ENCODE assay signal across 15 cellular contexts in the genomic region with DNA sequence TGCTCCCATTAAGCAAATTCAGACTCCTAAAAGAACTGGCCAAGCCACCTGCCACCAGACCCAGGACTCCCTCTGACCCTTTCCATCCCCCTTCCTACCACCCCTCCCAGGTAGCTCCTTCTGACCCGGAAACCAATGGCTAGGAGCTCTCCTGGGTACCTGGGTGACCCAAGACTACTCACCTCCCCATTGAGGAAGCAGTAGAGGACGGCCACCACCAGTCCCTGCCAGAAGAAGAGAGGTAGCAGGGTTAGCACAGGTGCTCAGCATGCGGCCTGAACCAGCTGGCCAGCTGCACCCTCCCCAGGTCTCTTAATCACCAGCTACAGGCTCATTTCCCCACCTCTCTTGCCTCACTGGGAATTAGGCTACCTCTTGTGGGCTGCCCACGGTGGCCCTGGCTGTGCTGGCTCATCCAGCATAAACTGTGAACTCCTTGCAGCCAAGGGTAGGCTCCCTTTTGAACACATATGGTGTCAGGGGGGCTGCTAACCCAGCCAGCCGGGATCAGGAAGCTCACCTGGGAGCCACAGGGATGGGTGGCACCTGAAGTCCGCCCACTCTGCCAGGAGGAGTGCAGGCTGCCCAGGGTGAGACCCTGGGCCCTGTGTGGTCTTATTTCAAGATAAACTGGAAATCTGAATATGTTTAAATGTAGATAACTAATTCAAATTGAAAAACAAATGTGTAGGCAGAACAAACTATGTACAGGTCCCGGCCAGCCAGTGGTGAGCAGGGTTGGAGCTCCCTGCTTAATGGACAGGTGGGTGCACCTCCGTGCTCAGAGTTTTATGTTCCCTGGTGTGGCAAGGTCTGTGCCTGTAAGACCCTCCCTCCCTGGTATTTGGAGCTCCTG. TPM values are rescaled to one million over a fixed set of nuclear protein-coding genes. Genes with fewer than 3 reads are reported as not detected.
DNase-seq lines count a peak whose midpoint lies in the region; ATAC-seq and TF ChIP-seq lines count a peak whose summit lies in the region.
"Had no signal": no experiment of that assay in that cellular context is flagged by ENCODE, and none has a peak within 500 bp of the region (broad histone marks: within the 10 kb centered on the region; RNA-seq: fewer than 3 reads in every experiment).

No MANE protein-coding gene starts in this region.

- H3K4me3 ChIP-seq in left lung: no peak overlapping the region
- H3K4me3 ChIP-seq in parathyroid adenoma (ENCODE audit: low read depth, low read length): no peak overlapping the region
- H3K4me3 ChIP-seq: BLaER1, GM12878, K562 had no signal

- H3K27ac ChIP-seq in left lung (peak overlapping the region in 1 of 2 donors; percentile 23), parathyroid adenoma (peak overlapping the region; percentile 81)
- H3K27ac ChIP-seq: BLaER1 had no signal

- no peak overlapping the region for H2AFZ ChIP-seq in parathyroid adenoma

- no peak overlapping the region for H3K4me2 ChIP-seq in parathyroid adenoma (ENCODE audit: low read length)
- H3K4me2 ChIP-seq: BLaER1 had no signal

- no peak overlapping the region for H3K9ac ChIP-seq in parathyroid adenoma
- H3K9ac ChIP-seq: BLaER1 had no signal

- H3K9me3 ChIP-seq in left lung (no peaks in the 10 kb centered on the region), parathyroid adenoma (ENCODE audit: control insufficient read depth, low read length) (no peaks in the 10 kb centered on the region)

- H3K27me3 ChIP-seq in left lung: no peaks in the 10 kb centered on the region
- H3K27me3 ChIP-seq in parathyroid adenoma (ENCODE audit: control insufficient read depth, insufficient read depth, low read length): no peaks in the 10 kb centered on the region
- H3K27me3 ChIP-seq: BLaER1 had no signal

- H3K4me1 ChIP-seq in left lung (peaks cover 0 to 6% of the 10 kb centered on the region in 2 donors), parathyroid adenoma (peaks cover 40% of the 10 kb centered on the region)

- peak; percentile 58 for DNase-seq in activated effector memory CD4-positive, alpha-beta T cell treated with anti-CD3 and anti-CD28 coated beads, Interleukin-2, amount 50 U/mL, for 16 hours
- no peak for DNase-seq in activated effector memory CD4-positive, alpha-beta T cell treated with Interleukin-2 at 50 U/mL for 16 hours
- no peak for DNase-seq in left lung
- DNase-seq in DMS53 treated with DMSO at 0.1 percent for 48 hours (lab: John Stamatoyannopoulos, UW; ENCODE audit: unreplicated experiment): no peak
- DNase-seq: CD8-positive, alpha-beta memory T cell; GDM1; NCI-H2029 treated with DMSO at 0.1 percent for 48 hours; NCI-H510A; Right ventricle myocardium superior had no signal

- no peak for TF ChIP-seq CTCF in left lung (IDR thresholded peaks at IDR 0.05)
- no peak for TF ChIP-seq CTCF in parathyroid adenoma (IDR thresholded peaks at IDR 0.05)

- no peaks in the 10 kb centered on the region for H3K36me3 ChIP-seq in left lung
- no peaks in the 10 kb centered on the region for H3K36me3 ChIP-seq in parathyroid adenoma (ENCODE audit: control insufficient read depth, insufficient read depth, low read length)
- H3K36me3 ChIP-seq: BLaER1 had no signal

- H3K79me2 ChIP-seq in parathyroid adenoma: peaks cover 2% of the 10 kb centered on the region

- intact Hi-C loops in left lung (cut with DNase I): no loop called here

- ATAC-seq in left lung (peak; percentile 45), HG02759 (IDR thresholded peaks at IDR 0.05; ENCODE audit: unreplicated experiment) (no peak), GM21717 (IDR thresholded peaks at IDR 0.05; ENCODE audit: unreplicated experiment) (no peak)
- ATAC-seq: K562 had no signal

RNA-seq across cellular contexts. Expression of a gene that starts 9.9 kb away (rescaled TPM):
- 10 to 100 TPM; 15.3 to 31.2 TPM for total RNA-seq in left lung
- total RNA-seq: CD8-positive, alpha-beta memory T cell had no signal
